Comparison of ENCODE assay signal across 1 cellular context in the genomic region with DNA sequence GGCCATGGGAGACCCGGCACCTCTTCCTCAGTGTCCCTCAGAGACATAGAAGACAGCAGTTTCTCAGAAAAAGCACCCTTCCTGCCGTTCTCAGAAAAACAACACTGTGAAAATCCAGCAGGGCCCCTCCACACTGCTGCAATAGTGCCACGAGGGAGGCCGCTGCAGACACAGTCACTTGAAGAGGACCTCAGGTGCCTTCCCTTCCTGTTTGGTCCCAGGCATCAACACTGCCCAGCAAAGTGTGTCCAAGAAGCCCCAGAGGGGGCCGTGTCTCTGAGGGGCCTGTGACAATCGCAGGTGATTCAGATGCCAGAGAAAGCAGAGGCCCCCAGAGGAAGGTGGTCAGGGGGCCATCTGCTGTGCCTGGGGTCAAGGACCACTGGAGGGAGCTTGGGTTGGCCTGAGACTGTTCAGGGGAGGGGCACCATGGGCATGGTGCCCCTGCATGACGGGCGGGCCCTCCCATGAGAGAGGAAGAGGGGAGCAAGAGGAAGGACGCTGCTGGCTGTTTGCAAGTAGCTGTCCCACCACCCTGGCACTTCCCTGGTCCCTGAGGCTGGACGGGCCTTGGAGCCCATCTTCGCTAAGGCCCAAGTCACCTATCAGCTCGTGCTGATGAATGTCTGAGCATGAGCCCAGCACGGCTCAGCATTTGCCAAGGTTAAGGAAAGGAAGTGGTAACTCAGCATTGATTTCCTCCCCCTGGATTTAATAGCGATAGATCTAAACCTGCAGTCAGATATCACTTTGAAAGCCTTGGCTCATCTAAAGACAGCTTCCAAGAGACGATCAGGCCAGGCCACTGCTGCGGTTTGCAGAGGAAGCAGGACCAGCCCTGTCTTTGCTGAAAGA.
A peak's percentile ranks its signal among the peaks of the same experiment; 100 is the strongest.
TF ChIP-seq lines count a peak whose summit lies in the region.

No MANE protein-coding gene starts in this region.

TF ChIP-seq in HepG2, 621 proteins besides CTCF, POLR2A, EP300 and RAD21:
- TF ChIP-seq ZNF333 (CRISPR knock-in tag; IDR thresholded peaks at IDR 0.05; ENCODE audit: borderline replicate concordance) = 0 out of 2 replicates have a peak, but pooled peaks have one; percentile 32
- no peak for TF ChIP-seq ZIK1 (CRISPR knock-in tag; IDR thresholded peaks at IDR 0.05; ENCODE audit: borderline replicate concordance, low read depth)
- TF ChIP-seq MIXL1 (CRISPR knock-in tag; IDR thresholded peaks at IDR 0.05) = no peak
- no peak for TF ChIP-seq ARNTL (CRISPR knock-in tag; IDR thresholded peaks at IDR 0.05)
